24 cellular contexts compared by ENCODE assay signal in genomic region chr9:13127164-13127563, GRCh38.
A peak's percentile ranks its signal among the peaks of the same experiment; 100 is the strongest.
DNase-seq lines count a peak whose midpoint lies in the region; ATAC-seq and TF ChIP-seq lines count a peak whose summit lies in the region.
"Had no signal": no experiment of that assay in that cellular context is flagged by ENCODE, and none has a peak within 500 bp of the region (broad histone marks: within the 10 kb centered on the region; RNA-seq: fewer than 3 reads in every experiment).

No MANE protein-coding gene starts in this region.

- no peak overlapping the region for H3K27ac ChIP-seq in SK-N-SH (ENCODE audit: low read depth in 2 of 2, low read length in 1 of 2)
- H3K27ac ChIP-seq: 22Rv1, A549 had no signal

- H3K9me2 ChIP-seq in SK-N-SH: no peaks in the 10 kb centered on the region

- H3K36me3 Mint-ChIP-seq in mesothelial cell of epicardium: peaks cover 63% of the 10 kb centered on the region
- H3K36me3 Mint-ChIP-seq: CD4-positive, CD25-positive, alpha-beta regulatory T cell; CD8-positive, alpha-beta memory T cell had no signal

- TF ChIP-seq EP300 in SK-N-SH (IDR thresholded peaks at IDR 0.05; ENCODE audit: borderline replicate concordance in 1 of 2, low read depth in 1 of 2, low read length in 1 of 2): no peak

- no peak overlapping the region for H2AFZ ChIP-seq in SK-N-SH (ENCODE audit: low read depth)

- H3K27me3 Mint-ChIP-seq in mesothelial cell of epicardium (ENCODE audit: low read depth): no peaks in the 10 kb centered on the region
- H3K27me3 Mint-ChIP-seq: CD4-positive, CD25-positive, alpha-beta regulatory T cell; CD8-positive, alpha-beta memory T cell; IgD-negative memory B cell had no signal

- no peaks in the 10 kb centered on the region for H3K9me3 ChIP-seq in SK-N-SH
- H3K9me3 ChIP-seq: A549, BE2C had no signal

- H3K4me1 Mint-ChIP-seq in mesothelial cell of epicardium: peaks cover 39% of the 10 kb centered on the region
- H3K4me1 Mint-ChIP-seq: CD4-positive, CD25-positive, alpha-beta regulatory T cell; CD8-positive, alpha-beta memory T cell; IgD-negative memory B cell had no signal

- H3K36me3 ChIP-seq in SK-N-SH (replicated peaks in 1 of 2; ENCODE audit: control insufficient read depth in 1 of 2, insufficient read depth in 2 of 2, low read length in 1 of 2): peaks cover 59 to 67% of the 10 kb centered on the region in 2 experiments

- DNase-seq in SK-N-SH: no peak
- peak; percentile 54 for DNase-seq in fibroblast of peridontal ligament (ENCODE audit: extremely low read depth)
- DNase-seq in mesothelial cell of epicardium (ENCODE audit: low spot score in 2 of 2, unreplicated experiment in 2 of 2): no peak
- DNase-seq in activated CD4-positive, alpha-beta T cell treated with anti-CD3 and anti-CD28 coated beads, Interleukin-2, amount 50 U/mL, for 48 hours: no peak
- no peak for DNase-seq in DMS114 treated with DMSO at 0.1 percent for 48 hours (lab: John Stamatoyannopoulos, UW; ENCODE audit: unreplicated experiment)
- no peak for DNase-seq in activated CD4-positive, alpha-beta T cell treated with anti-CD3 and anti-CD28 coated beads, Interleukin-2, amount 50 U/mL, for 4 hours
- DNase-seq: BE2C; C1 segment of cervical spinal cord; CD4-positive, CD25-positive, alpha-beta regulatory T cell; CD8-positive, alpha-beta memory T cell; COR-L47; DMS153; DMS79; GDM1; GOT3; H7; HFFc6 had no signal

- H3K4me3 Mint-ChIP-seq in mesothelial cell of epicardium: no peak overlapping the region
- H3K4me3 Mint-ChIP-seq: CD4-positive, CD25-positive, alpha-beta regulatory T cell; CD8-positive, alpha-beta memory T cell; HFFc6; IgD-negative memory B cell had no signal

- H3K4me1 ChIP-seq in SK-N-SH (ENCODE audit: control insufficient read depth in 1 of 2, insufficient read depth in 2 of 2, low read depth in 1 of 2, low read length in 1 of 2): no peaks in the 10 kb centered on the region
- H3K4me1 ChIP-seq: A549, BE2C had no signal

- H4K20me1 ChIP-seq in SK-N-SH (ENCODE audit: insufficient read depth): no peaks in the 10 kb centered on the region

- H3K9me3 Mint-ChIP-seq in mesothelial cell of epicardium: no peaks in the 10 kb centered on the region
- H3K9me3 Mint-ChIP-seq: HFFc6 had no signal

- POLR2A ChIA-PET in SK-N-SH (lab: Yijun Ruan, JAX): no interaction called here

- H3K9ac ChIP-seq in SK-N-SH: no peak overlapping the region

- H3K27me3 ChIP-seq in SK-N-SH (ENCODE audit: insufficient read depth): no peaks in the 10 kb centered on the region
- H3K27me3 ChIP-seq: BE2C had no signal

- TF ChIP-seq RAD21 in SK-N-SH (IDR thresholded peaks at IDR 0.05; ENCODE audit: low read length): no peak

- no peak overlapping the region for H3K4me2 ChIP-seq in SK-N-SH
- H3K4me2 ChIP-seq: A549 had no signal

- TF ChIP-seq CTCF in SK-N-SH (IDR thresholded peaks at IDR 0.05) (no peak), mesothelial cell of epicardium (IDR thresholded peaks at IDR 0.05; ENCODE audit: unreplicated experiment) (no peak)

- no peaks in the 10 kb centered on the region for H3F3A ChIP-seq in SK-N-SH (replicated peaks; ENCODE audit: insufficient read depth)

- 84% methylated on average over 1 of the region's 1 CpG for WGBS in SK-N-SH (ENCODE audit: low lambda C conversion rate)

- peak overlapping the region; percentile 80 for H3K27ac Mint-ChIP-seq in mesothelial cell of epicardium
- H3K27ac Mint-ChIP-seq: CD8-positive, alpha-beta memory T cell; HFFc6; IgD-negative memory B cell had no signal

- H3K4me3 ChIP-seq in SK-N-SH (ENCODE audit: low read depth in 2 of 2, low read length in 1 of 2): no peak overlapping the region
- H3K4me3 ChIP-seq: A549 had no signal

- no peaks in the 10 kb centered on the region for H3K79me2 ChIP-seq in SK-N-SH (ENCODE audit: insufficient read depth)

- ATAC-seq in SK-N-SH treated with all-trans-retinoic acid at 6 μM for 48 hours (0 out of 3 replicates have a peak, but pooled peaks have one; percentile 21), GM21786 (IDR thresholded peaks at IDR 0.05; ENCODE audit: unreplicated experiment) (no peak)
- ATAC-seq: A549, HCT116, HepG2 had no signal

- CTCF ChIA-PET in SK-N-SH (lab: Yijun Ruan, JAX): no interaction called here

TF ChIP-seq in SK-N-SH treated with all-trans-retinoic acid at 6 μM for 48 hours, 23 proteins besides CTCF, POLR2A, EP300 and RAD21:
- TF ChIP-seq ISL1 (CRISPR knock-in tag; IDR thresholded peaks at IDR 0.05): no peak
- TF ChIP-seq TOX (CRISPR knock-in tag; IDR thresholded peaks at IDR 0.05; ENCODE audit: borderline replicate concordance): no peak

TF ChIP-seq in SK-N-SH, 30 proteins besides CTCF, POLR2A, EP300 and RAD21:
- TF ChIP-seq MEF2A (IDR thresholded peaks at IDR 0.05; ENCODE audit: borderline replicate concordance, low read depth) (no peak), RCOR1 (IDR thresholded peaks at IDR 0.05; ENCODE audit: low read length) (no peak), FOXM1 (IDR thresholded peaks at IDR 0.05; ENCODE audit: low read depth) (no peak), NRF1 (IDR thresholded peaks at IDR 0.05; ENCODE audit: low read depth, low read length) (no peak), YY1 (IDR thresholded peaks at IDR 0.05; ENCODE audit: low read depth) (no peak), SMC3 (IDR thresholded peaks at IDR 0.05; ENCODE audit: low read depth, low read length) (no peak)
